ENCODE assay signal across 13 cellular contexts in genomic region chr6:99333068-99333467, GRCh38. TPM values are rescaled to one million over a fixed set of nuclear protein-coding genes. Genes with fewer than 3 reads are reported as not detected.
DNase-seq lines count a peak whose midpoint lies in the region; ATAC-seq and TF ChIP-seq lines count a peak whose summit lies in the region.
"Had no signal": no experiment of that assay in that cellular context is flagged by ENCODE, and none has a peak within 500 bp of the region (broad histone marks: within the 10 kb centered on the region; RNA-seq: fewer than 3 reads in every experiment).

No MANE protein-coding gene starts in this region.

- no peaks in the 10 kb centered on the region for H3K9me3 ChIP-seq in vagina

- H3K27me3 ChIP-seq in vagina: no peaks in the 10 kb centered on the region

- intact Hi-C loops in activated B cell treated with CpG ODN at 0.5 μM for 24 hours (cut with micrococcal nuclease): loop anchor here (10.0 kb wide), 1 partner anchor 62 kb away; the partner anchor contains the start of gene COQ3
- intact Hi-C loops in vagina (cut with DNase I): no loop called here

- TF ChIP-seq POLR2A in vagina (IDR thresholded peaks at IDR 0.05): no peak

- TF ChIP-seq CTCF in activated B cell treated with CpG ODN at 0.5 μM for 24 hours (IDR thresholded peaks at IDR 0.05) (no peak), vagina (IDR thresholded peaks at IDR 0.05) (no peak)

- no peaks in the 10 kb centered on the region for H3K36me3 Mint-ChIP-seq in activated B cell treated with CpG ODN at 0.5 μM for 24 hours (ENCODE audit: low read depth)
- H3K36me3 Mint-ChIP-seq: CD8-positive, alpha-beta T cell had no signal

- CTCF ChIA-PET in activated B cell treated with CpG ODN at 0.5 μM for 24 hours (lab: Charles Lee): no interaction called here

- DNase-seq in activated B cell treated with CpG ODN at 0.5 μM for 24 hours (no peak), vagina (ENCODE audit: extremely low spot score in 2 of 2) (no peak), NCI-H1105 (lab: John Stamatoyannopoulos, UW) (no peak), HK-2 (ENCODE audit: unreplicated experiment) (no peak)
- no peak for DNase-seq in activated effector memory CD4-positive, alpha-beta T cell treated with Interleukin-2 at 50 U/mL for 16 hours
- DNase-seq: activated T-cell treated with anti-CD3 and anti-CD28 coated beads, Interleukin-2, amount 50 U/mL, for 72 hours; CD8-positive, alpha-beta T cell; NCI-H2081 treated with DMSO at 0.1 percent for 48 hours; PC-3 had no signal

- H3K4me3 ChIP-seq in vagina: no peak overlapping the region

- peak overlapping the region; percentile 8 for H3K27ac Mint-ChIP-seq in activated B cell treated with CpG ODN at 0.5 μM for 24 hours
- H3K27ac Mint-ChIP-seq: activated T-cell treated with anti-CD3 and anti-CD28 coated beads, Interleukin-2, amount 50 U/mL, for 72 hours; CD8-positive, alpha-beta T cell had no signal

- no peak overlapping the region for H3K4me3 Mint-ChIP-seq in activated B cell treated with CpG ODN at 0.5 μM for 24 hours
- H3K4me3 Mint-ChIP-seq: activated T-cell treated with anti-CD3 and anti-CD28 coated beads, Interleukin-2, amount 50 U/mL, for 72 hours; CD8-positive, alpha-beta T cell; central memory CD8-positive, alpha-beta T cell had no signal

- H3K27ac ChIP-seq in vagina: no peak overlapping the region

- no peaks in the 10 kb centered on the region for H3K4me1 ChIP-seq in vagina

- POLR2A ChIA-PET in activated B cell treated with CpG ODN at 0.5 μM for 24 hours (lab: Charles Lee): no interaction called here

- no peaks in the 10 kb centered on the region for H3K9me3 Mint-ChIP-seq in activated B cell treated with CpG ODN at 0.5 μM for 24 hours
- H3K9me3 Mint-ChIP-seq: activated T-cell treated with anti-CD3 and anti-CD28 coated beads, Interleukin-2, amount 50 U/mL, for 72 hours; CD8-positive, alpha-beta T cell; central memory CD8-positive, alpha-beta T cell had no signal

- H3K27me3 Mint-ChIP-seq in activated B cell treated with CpG ODN at 0.5 μM for 24 hours: peaks cover 7% of the 10 kb centered on the region

- peak; percentile 91 for ATAC-seq in GM18870 (IDR thresholded peaks at IDR 0.05; ENCODE audit: unreplicated experiment)
- ATAC-seq in GM21528 (IDR thresholded peaks at IDR 0.05; ENCODE audit: low FRiP score, unreplicated experiment): peak; percentile 92
- peak; percentile 88 for ATAC-seq in HG03066 (IDR thresholded peaks at IDR 0.05; ENCODE audit: low read depth, unreplicated experiment)
- peak; percentile 76 for ATAC-seq in activated B cell treated with CpG ODN at 0.5 μM for 24 hours (ENCODE audit: low read depth)
- ATAC-seq: CD8-positive, alpha-beta T cell; PC-3 had no signal

- H3K36me3 ChIP-seq in vagina: no peaks in the 10 kb centered on the region

- H3K4me1 Mint-ChIP-seq in activated B cell treated with CpG ODN at 0.5 μM for 24 hours: peaks cover 14% of the 10 kb centered on the region
- H3K4me1 Mint-ChIP-seq: central memory CD8-positive, alpha-beta T cell had no signal

RNA-seq across cellular contexts. Expression of gene FAXC, which starts 16.4 kb away (rescaled TPM):
- total RNA-seq in activated B cell treated with CpG ODN at 0.5 μM for 24 hours (not detected in 2 replicates), vagina (6.6 TPM)
- total RNA-seq: activated T-cell treated with anti-CD3 and anti-CD28 coated beads, Interleukin-2, amount 50 U/mL, for 72 hours; CD8-positive, alpha-beta T cell had no signal
